19 cellular contexts compared by ENCODE assay signal in the genomic region with DNA sequence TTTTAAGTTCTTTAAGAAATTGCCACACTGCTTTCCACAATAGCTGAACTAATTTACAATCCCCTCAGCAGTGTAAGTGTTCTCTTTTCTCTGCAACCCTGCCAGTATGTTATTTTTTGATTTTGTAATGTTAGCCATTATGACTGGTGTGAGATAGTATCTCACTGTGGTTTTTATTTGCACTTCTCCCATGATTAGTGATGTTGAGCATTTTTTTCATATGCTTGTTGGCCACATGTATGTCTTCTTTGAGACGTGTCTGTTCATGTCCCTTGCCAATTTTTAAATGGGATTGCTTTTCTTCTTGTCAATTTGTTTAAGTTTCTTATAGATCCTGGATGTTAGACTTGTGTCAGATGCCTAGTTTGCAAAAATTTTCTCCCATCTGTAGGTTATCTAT.
DNase-seq lines count a peak whose midpoint lies in the region; ATAC-seq and TF ChIP-seq lines count a peak whose summit lies in the region.
"Had no signal": no experiment of that assay in that cellular context is flagged by ENCODE, and none has a peak within 500 bp of the region (broad histone marks: within the 10 kb centered on the region; RNA-seq: fewer than 3 reads in every experiment).

No MANE protein-coding gene starts in this region.

- H3K27me3 ChIP-seq in RWPE2 (ENCODE audit: insufficient read depth, poor library complexity, severe bottlenecking): no peaks in the 10 kb centered on the region
- H3K27me3 ChIP-seq in adipocyte (replicated peaks; ENCODE audit: control insufficient read depth, insufficient read depth, low read length): no peaks in the 10 kb centered on the region
- H3K27me3 ChIP-seq in foreskin keratinocyte: no peaks in the 10 kb centered on the region
- H3K27me3 ChIP-seq: BLaER1 had no signal

- 0 out of 3 replicates have a peak, but pooled peaks have one; percentile 25 for ATAC-seq in RWPE2 (ENCODE audit: low read depth)
- no peak for ATAC-seq in foreskin keratinocyte
- ATAC-seq in HG02759 (IDR thresholded peaks at IDR 0.05; ENCODE audit: unreplicated experiment): no peak
- ATAC-seq: CD8-positive, alpha-beta T cell; GM12878 had no signal

- H3K4me1 ChIP-seq in RWPE2 (ENCODE audit: insufficient read depth, poor library complexity, severe bottlenecking): peaks cover 3% of the 10 kb centered on the region
- H3K4me1 ChIP-seq in adipocyte (ENCODE audit: control insufficient read depth, insufficient read depth, low read length): peaks cover 13% of the 10 kb centered on the region
- no peaks in the 10 kb centered on the region for H3K4me1 ChIP-seq in foreskin keratinocyte
- H3K4me1 ChIP-seq: BLaER1, Caco-2 had no signal

- no peak for DNase-seq in RWPE2 (ENCODE audit: low spot score)
- DNase-seq in adipocyte (ENCODE audit: low read depth): peak; percentile 21
- DNase-seq in epithelial cell of esophagus (ENCODE audit: low read depth): peak; percentile 39
- DNase-seq in foreskin keratinocyte: peak; percentile 14 to 51
- no peak for DNase-seq in DMS79 treated with DMSO at 0.1 percent for 48 hours (lab: John Stamatoyannopoulos, UW)
- DNase-seq in germinal center (ENCODE audit: low spot score): no peak
- DNase-seq: Caco-2; CD4-positive, CD25-positive, alpha-beta regulatory T cell; CD8-positive, alpha-beta T cell; DMS153; EL; GDM1; GM23248; H7; HCEC 1CT had no signal

- H3K36me3 ChIP-seq in RWPE2 (ENCODE audit: low read depth) (no peaks in the 10 kb centered on the region), adipocyte (ENCODE audit: control insufficient read depth, insufficient read depth, low read length, severe bottlenecking) (no peaks in the 10 kb centered on the region)
- H3K36me3 ChIP-seq: BLaER1 had no signal

- no peaks in the 10 kb centered on the region for H3K9me3 ChIP-seq in RWPE2 (ENCODE audit: severe bottlenecking)
- H3K9me3 ChIP-seq in adipocyte (ENCODE audit: control insufficient read depth, low read length): no peaks in the 10 kb centered on the region
- H3K9me3 ChIP-seq: BLaER1, Caco-2 had no signal

- H3K4me3 ChIP-seq in RWPE2 (ENCODE audit: severe bottlenecking): no peak overlapping the region
- no peak overlapping the region for H3K4me3 ChIP-seq in adipocyte (ENCODE audit: low read length)
- H3K4me3 ChIP-seq in epithelial cell of esophagus (ENCODE audit: low read length): no peak overlapping the region
- H3K4me3 ChIP-seq: BLaER1, GM12878, GM23248 had no signal

- no peak overlapping the region for H3K27ac ChIP-seq in RWPE2 (ENCODE audit: poor library complexity, severe bottlenecking)
- H3K27ac ChIP-seq in foreskin keratinocyte: no peak overlapping the region
- H3K27ac ChIP-seq: BLaER1, C4-2B, GM23248 had no signal

- H3K9ac ChIP-seq in adipocyte (ENCODE audit: low read length): no peak overlapping the region
- H3K9ac ChIP-seq: BLaER1, GM23248 had no signal

- TF ChIP-seq CTCF in RWPE2 (IDR thresholded peaks at IDR 0.05; ENCODE audit: poor library complexity, severe bottlenecking) (no peak), epithelial cell of esophagus (IDR thresholded peaks at IDR 0.05; ENCODE audit: insufficient read depth, low read depth, low read length, missing control alignments) (no peak), foreskin keratinocyte (conservative IDR thresholded peaks at IDR 0.05) (no peak)

Comparison
In these comparisons a context has a peak if more than half of its experiments do, and no peak if none do; other contexts are left out.
1. DNase-seq: peak in adipocyte (single experiment), epithelial cell of esophagus (single experiment) and foreskin keratinocyte (2 of 2); none in RWPE2 (single experiment), DMS79 treated with DMSO at 0.1 percent for 48 hours (single experiment) and germinal center (single experiment).